ENCODE assay signal across 8 cellular contexts in genomic region chr7:30135271-30135550, GRCh38. TPM values are rescaled to one million over a fixed set of nuclear protein-coding genes. Genes with fewer than 3 reads are reported as not detected.
A peak's percentile ranks its signal among the peaks of the same experiment; 100 is the strongest.
DNase-seq lines count a peak whose midpoint lies in the region; ATAC-seq and TF ChIP-seq lines count a peak whose summit lies in the region.

No MANE protein-coding gene starts in this region.

- H3K9me3 Mint-ChIP-seq in effector memory CD8-positive, alpha-beta T cell = no peaks in the 10 kb centered on the region

- H3K9me2 ChIP-seq in Karpas-422 (replicated peaks; ENCODE audit: insufficient read depth, low read length) = no peaks in the 10 kb centered on the region

- intact Hi-C loops in ovary (cut with DNase I) = no loop called here

- no peak for TF ChIP-seq CTCF in ovary (IDR thresholded peaks at IDR 0.05)

- WGBS in ovary, 3 donors = 0 to 1% (median 1%) methylated on average over 23 to 44 of the region's 44 CpGs

- peak overlapping the region; percentile 96 for H3K9ac ChIP-seq in Karpas-422 (ENCODE audit: low read length)

- peak overlapping the region; percentile 92 for H3K4me2 ChIP-seq in Karpas-422 (ENCODE audit: low read depth, low read length, poor library complexity, severe bottlenecking)

- H3K9me3 ChIP-seq in Karpas-422 (ENCODE audit: low read length) = no peaks in the 10 kb centered on the region
- no peaks in the 10 kb centered on the region for H3K9me3 ChIP-seq in ovary

- H3K27ac ChIP-seq in Karpas-422 (ENCODE audit: low read length) (peak overlapping the region; percentile 82), ovary (peak overlapping the region; percentile 86 to 92)

- no peaks in the 10 kb centered on the region for H3K27me3 Mint-ChIP-seq in effector memory CD8-positive, alpha-beta T cell

- TF ChIP-seq POLR2A in ovary (IDR thresholded peaks at IDR 0.05) = no peak

- H3K4me1 ChIP-seq in Karpas-422 (ENCODE audit: low read length) = peaks cover 49% of the 10 kb centered on the region
- peaks cover 5% of the 10 kb centered on the region for H3K4me1 ChIP-seq in ovary (ENCODE audit: insufficient read depth)

- H3K4me3 Mint-ChIP-seq in effector memory CD8-positive, alpha-beta T cell = peak overlapping the region; percentile 82 to 83

- no peaks in the 10 kb centered on the region for H3K27me3 ChIP-seq in Karpas-422 (ENCODE audit: low read length)
- no peaks in the 10 kb centered on the region for H3K27me3 ChIP-seq in ovary

- peaks cover 48% of the 10 kb centered on the region for H3K79me2 ChIP-seq in Karpas-422 (ENCODE audit: low read length)

- H4K20me1 ChIP-seq in Karpas-422 (ENCODE audit: insufficient read depth, low read depth, low read length) = no peaks in the 10 kb centered on the region

- DNase-seq in Karpas-422 (no peak), ovary (no peak), middle frontal gyrus (ENCODE audit: extremely low spot score, low spot score) (no peak), SIG-M5 (lab: John Stamatoyannopoulos, UW) (no peak), AG08396 (ENCODE audit: low spot score) (no peak)
- peak in 1 of 3 experiments; percentile 32 for DNase-seq in effector memory CD8-positive, alpha-beta T cell
- no peak for DNase-seq in effector CD8-positive, alpha-beta T cell (lab: John Stamatoyannopoulos, UW)

- H3K4me3 ChIP-seq in Karpas-422 (ENCODE audit: low read length) = peak overlapping the region; percentile 92
- peak overlapping the region; percentile 78 for H3K4me3 ChIP-seq in ovary

- peaks cover 21% of the 10 kb centered on the region for H3K36me3 Mint-ChIP-seq in effector memory CD8-positive, alpha-beta T cell (ENCODE audit: insufficient read depth)

- no peak for TF ChIP-seq EP300 in ovary (IDR thresholded peaks at IDR 0.05)

- no peak overlapping the region for H2AFZ ChIP-seq in Karpas-422 (ENCODE audit: low read length)

- peak; percentile 23 for ATAC-seq in GM19025 (IDR thresholded peaks at IDR 0.05; ENCODE audit: low read depth, unreplicated experiment)
- no peak for ATAC-seq in effector memory CD8-positive, alpha-beta T cell (replicated peaks)

- peaks cover 5 to 8% of the 10 kb centered on the region in 2 donors for H3K4me1 Mint-ChIP-seq in effector memory CD8-positive, alpha-beta T cell (ENCODE audit: low read depth in 2 of 2)

- H3K36me3 ChIP-seq in Karpas-422 (ENCODE audit: insufficient read depth, low read length) (no peaks in the 10 kb centered on the region), ovary (no peaks in the 10 kb centered on the region)

- peak overlapping the region in 1 of 2 donors; percentile 88 for H3K27ac Mint-ChIP-seq in effector memory CD8-positive, alpha-beta T cell

RNA-seq across cellular contexts. Expression of gene MTURN, which starts 0.4 kb away (rescaled TPM):
- 80.2 and 89.4 TPM in 2 replicates for total RNA-seq in Karpas-422 (2014; rRNA removed; shearing (Covaris generic); ENCODE audit: low replicate concordance)
- 10 to 100 TPM; 14.7 to 65.1 (median 40.4) TPM for total RNA-seq in ovary
- polyA plus RNA-seq in ovary = 10 to 100 TPM; 29.8 to 45.3 TPM
